ENCODE assay signal across 1 cellular context in genomic region chr16:22624759-22625533, GRCh38.
TF ChIP-seq lines count a peak whose summit lies in the region.

No MANE protein-coding gene starts in this region.

TF ChIP-seq in HepG2, 621 proteins besides CTCF, POLR2A, EP300 and RAD21 (continued from another document):
- TF ChIP-seq ZNF142 (CRISPR knock-in tag; IDR thresholded peaks at IDR 0.05), result no peak
- no peak for TF ChIP-seq RFX5 (IDR thresholded peaks at IDR 0.05; ENCODE audit: low read depth, low read length)
- TF ChIP-seq NFRKB (IDR thresholded peaks at IDR 0.05), result 0 out of 2 replicates have a peak, but pooled peaks have one; percentile 21
- TF ChIP-seq RAD51 (IDR thresholded peaks at IDR 0.05; ENCODE audit: borderline replicate concordance), result peak; percentile 22; the same call in 1 of the 2 replicates
- no peak for TF ChIP-seq ZBTB38 (CRISPR knock-in tag; IDR thresholded peaks at IDR 0.05)
- no peak for TF ChIP-seq HMG20B (CRISPR knock-in tag; conservative IDR thresholded peaks at IDR 0.05)
- TF ChIP-seq DR1 (CRISPR knock-in tag; IDR thresholded peaks at IDR 0.05), result no peak
- no peak for TF ChIP-seq NFIB (CRISPR knock-in tag; IDR thresholded peaks at IDR 0.05; ENCODE audit: borderline replicate concordance)
- no peak for TF ChIP-seq ARID2 (CRISPR knock-in tag; IDR thresholded peaks at IDR 0.05; ENCODE audit: borderline replicate concordance)
TF ChIP-seq in HepG2: peak in this region for 9.
